In genomic region chr12:105330283-105330937, GRCh38 we compare ENCODE assay signal across 8 cellular contexts. TPM values are rescaled to one million over a fixed set of nuclear protein-coding genes. Genes with fewer than 3 reads are reported as not detected.
DNase-seq lines count a peak whose midpoint lies in the region; ATAC-seq and TF ChIP-seq lines count a peak whose summit lies in the region.

Gene C12orf75 (plus strand): TSS chr12:105330691. CDS start chr12:105330892, 201 bp downstream.

- peak within 1 kb of the TSS; percentile 54 to 75 for H3K4me3 ChIP-seq in right atrium auricular region
- H3K4me3 ChIP-seq in rectal smooth muscle tissue (ENCODE audit: low read length) = peak within 1 kb of the TSS; percentile 66
- peak within 1 kb of the TSS; percentile 80 to 95 for H3K4me3 ChIP-seq in aorta (ENCODE audit: low read length in 2 of 2)

- H3K9ac ChIP-seq in rectal smooth muscle tissue (ENCODE audit: low read length) = no peak within 1 kb of the TSS

- H3K4me1 ChIP-seq in right atrium auricular region = peaks cover 0 to 14% of the 10 kb centered on the region in 2 donors
- peaks cover 5% of the 10 kb centered on the region for H3K4me1 ChIP-seq in rectal smooth muscle tissue (ENCODE audit: control insufficient read depth, insufficient read depth, low read length)
- peaks cover 0 to 2% of the 10 kb centered on the region in 2 donors for H3K4me1 ChIP-seq in aorta (ENCODE audit: control insufficient read depth in 1 of 2, insufficient read depth in 2 of 2, low read length in 2 of 2)

- H3K36me3 ChIP-seq in right atrium auricular region = no peaks in the 10 kb centered on the region
- H3K36me3 ChIP-seq in rectal smooth muscle tissue (ENCODE audit: control insufficient read depth, insufficient read depth, low read length) = no peaks in the 10 kb centered on the region
- no peaks in the 10 kb centered on the region for H3K36me3 ChIP-seq in aorta (ENCODE audit: control insufficient read depth in 1 of 2, insufficient read depth in 2 of 2, low read length in 1 of 2)

- H3K9me3 ChIP-seq in right atrium auricular region (no peaks in the 10 kb centered on the region), aorta (ENCODE audit: control insufficient read depth, low read length) (no peaks in the 10 kb centered on the region)

- ATAC-seq in GM18502 (IDR thresholded peaks at IDR 0.05; ENCODE audit: poor library complexity, unreplicated experiment) (peak; percentile 90), HG02870 (IDR thresholded peaks at IDR 0.05; ENCODE audit: unreplicated experiment) (peak; percentile 82), aorta (ENCODE audit: low FRiP score) (peak; percentile 88)

- no peak within 1 kb of the TSS for H3K27ac ChIP-seq in right atrium auricular region
- H3K27ac ChIP-seq in rectal smooth muscle tissue (ENCODE audit: low read depth, low read length) = no peak within 1 kb of the TSS
- peak within 1 kb of the TSS in 1 of 2 donors; percentile 4 for H3K27ac ChIP-seq in aorta (ENCODE audit: low read depth in 1 of 2, low read length in 2 of 2)

- WGBS in aorta, 2 donors = 0% methylated on average over 34 to 66 of the region's 66 CpGs

- intact Hi-C loops in aorta (cut with DNase I) = loop anchor here (2.0 to 5.0 kb wide), 3 partner anchors 37 to 93 kb away; partner anchors contain the start of gene APPL2 (in 2 of the 2)

- peak; percentile 81 for DNase-seq in NCI-H146 treated with DMSO at 0.1 percent for 48 hours (lab: John Stamatoyannopoulos, UW; ENCODE audit: unreplicated experiment)
- peak; percentile 68 to 96 (median 78) for DNase-seq in T-helper 2 cell
- peak; percentile 79 for DNase-seq in amniotic stem cell (lab: John Stamatoyannopoulos, UW)
- no peak for DNase-seq in right atrium auricular region (ENCODE audit: low spot score)
- peak; percentile 83 to 94 for DNase-seq in aorta

- H3K27me3 ChIP-seq in right atrium auricular region = no peaks in the 10 kb centered on the region
- H3K27me3 ChIP-seq in rectal smooth muscle tissue (ENCODE audit: control insufficient read depth, insufficient read depth, low read length) = no peaks in the 10 kb centered on the region
- H3K27me3 ChIP-seq in aorta (ENCODE audit: control insufficient read depth in 1 of 2, insufficient read depth in 2 of 2, low read length in 1 of 2) = no peaks in the 10 kb centered on the region

- no peak for TF ChIP-seq CTCF in right atrium auricular region (IDR thresholded peaks at IDR 0.05)

RNA-seq across cellular contexts. Expression of gene C12orf75, which starts in this region (rescaled TPM):
- total RNA-seq in right atrium auricular region (1 to 10 TPM; 2.1 to 2.7 TPM), aorta (100 to 1,000 TPM in 1 of 2 donors, 10 to 100 TPM in 1; 75.9 to 153 TPM)
- 100 to 1,000 TPM; 306 to 661 TPM for polyA plus RNA-seq in aorta

Comparison
In these comparisons a context has a peak if more than half of its experiments do, and no peak if none do; other contexts are left out.
1. RNA of gene C12orf75 (total RNA-seq): 75.9 to 153 TPM in aorta; 2.1 to 2.7 TPM in right atrium auricular region; every median in the first group is over 10 times any median in the second.
2. Peak in every context shown above with its lines, with median percentiles within 50 percentile points of each other: ATAC-seq and H3K4me3 ChIP-seq.